1 cellular context compared by ENCODE assay signal in the genomic region with DNA sequence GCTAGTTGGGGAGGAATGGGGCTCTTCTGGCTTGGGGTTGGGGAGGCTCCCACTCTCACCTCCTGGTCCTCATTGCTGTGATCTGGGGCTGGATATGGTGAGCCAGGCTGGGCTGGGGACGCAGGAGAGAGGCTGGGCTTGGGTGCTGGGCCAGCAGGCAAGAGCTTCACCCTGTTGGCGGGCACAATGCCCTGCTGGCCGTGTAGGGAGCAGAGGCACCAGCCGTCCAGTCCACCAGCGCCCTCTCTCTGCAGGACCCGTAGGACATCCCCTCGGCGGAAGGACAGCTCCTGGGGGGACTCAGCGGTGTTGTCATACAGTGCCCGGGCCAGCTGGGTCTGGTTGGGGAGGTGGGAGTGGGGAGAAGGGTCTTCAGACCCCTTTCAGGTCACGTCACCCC.
TF ChIP-seq lines count a peak whose summit lies in the region.

No MANE protein-coding gene starts in this region.

TF ChIP-seq in H1, 55 proteins besides CTCF, POLR2A, EP300 and RAD21:
- no peak for TF ChIP-seq BACH1 (IDR thresholded peaks at IDR 0.05; ENCODE audit: low read length)
- no peak for TF ChIP-seq HDAC6 (IDR thresholded peaks at IDR 0.05; ENCODE audit: low read depth, low read length)
- no peak for TF ChIP-seq SP1 (IDR thresholded peaks at IDR 0.05; ENCODE audit: low read depth, low read length)
- TF ChIP-seq CHD1 (IDR thresholded peaks at IDR 0.05; ENCODE audit: low read depth, low read length), result no peak
- no peak for TF ChIP-seq TAF1 (IDR thresholded peaks at IDR 0.05; ENCODE audit: low read depth, low read length)
- no peak for TF ChIP-seq SIRT6 (IDR thresholded peaks at IDR 0.05; ENCODE audit: low read length)
- TF ChIP-seq TBP (IDR thresholded peaks at IDR 0.05; ENCODE audit: low read depth, low read length), result no peak
- no peak for TF ChIP-seq NRF1 (IDR thresholded peaks at IDR 0.05; ENCODE audit: low read depth, low read length)
- no peak for TF ChIP-seq RNF2 (IDR thresholded peaks at IDR 0.05; ENCODE audit: borderline replicate concordance, low read depth, low read length, missing control alignments, poor library complexity, severe bottlenecking)
- no peak for TF ChIP-seq TAF7 (optimal IDR thresholded peaks at IDR 0.05; ENCODE audit: borderline replicate concordance, low read depth, low read length)
- TF ChIP-seq YY1 (IDR thresholded peaks at IDR 0.05; ENCODE audit: low read depth, low read length), result no peak
- TF ChIP-seq CBX8 (IDR thresholded peaks at IDR 0.05; ENCODE audit: borderline replicate concordance, low read depth, low read length), result no peak
- no peak for TF ChIP-seq ZNF274 (IDR thresholded peaks at IDR 0.05; ENCODE audit: borderline replicate concordance, extremely low read depth, low read length)
- no peak for TF ChIP-seq JUN (IDR thresholded peaks at IDR 0.05; ENCODE audit: low read depth, low read length)
- TF ChIP-seq JUND (IDR thresholded peaks at IDR 0.05; ENCODE audit: low read length), result no peak
- TF ChIP-seq POU5F1 (IDR thresholded peaks at IDR 0.05; ENCODE audit: low read depth, low read length), result no peak
- no peak for TF ChIP-seq BRCA1 (IDR thresholded peaks at IDR 0.05; ENCODE audit: low read depth, low read length)
TF ChIP-seq in H1: peak in this region for 0.
